ENCODE assay signal across 25 cellular contexts in genomic region chr18:63112681-63113080, GRCh38.
DNase-seq lines count a peak whose midpoint lies in the region; ATAC-seq and TF ChIP-seq lines count a peak whose summit lies in the region.
"Had no signal": no experiment of that assay in that cellular context is flagged by ENCODE, and none has a peak within 500 bp of the region (broad histone marks: within the 10 kb centered on the region; RNA-seq: fewer than 3 reads in every experiment).

No MANE protein-coding gene starts in this region.

- no peaks in the 10 kb centered on the region for H3K27me3 ChIP-seq in KMS-11 (ENCODE audit: insufficient read depth, low read depth)
- no peaks in the 10 kb centered on the region for H3K27me3 ChIP-seq in right atrium auricular region
- peaks cover 37% of the 10 kb centered on the region for H3K27me3 ChIP-seq in PC-3 (ENCODE audit: low read length)
- no peaks in the 10 kb centered on the region for H3K27me3 ChIP-seq in upper lobe of right lung
- H3K27me3 ChIP-seq: body of pancreas, vagina had no signal

- H3K4me1 Mint-ChIP-seq in activated CD8-positive, alpha-beta T cell treated with anti-CD3 and anti-CD28 coated beads, Interleukin-2, amount 10 ng/mL, durations not matched to agents 7 days and 5 days (ENCODE audit: low read depth), result peaks cover 30% of the 10 kb centered on the region

- ATAC-seq in PC-3 (no peak), upper lobe of right lung (no peak)
- ATAC-seq in activated CD8-positive, alpha-beta T cell treated with anti-CD3 and anti-CD28 coated beads, Interleukin-2, amount 10 ng/mL, durations not matched to agents 7 days and 5 days, result no peak
- ATAC-seq: activated T-cell treated with anti-CD3 and anti-CD28 coated beads, Interleukin-2, amount 50 U/mL, for 72 hours; body of pancreas; lower lobe of right lung; natural killer cell treated with Interleukin-12 subunit alpha and Interleukin-12 subunit beta and Interleukin-15 and Interleukin-18, amount 100 ng/mL, for 72 hours; stimulated activated naive CD8-positive, alpha-beta T cell treated with anti-CD3 and anti-CD28 coated beads, Interleukin-15, amount 100 ng/mL, for 72 hours had no signal

- H3K36me3 Mint-ChIP-seq in activated CD8-positive, alpha-beta T cell treated with anti-CD3 and anti-CD28 coated beads, Interleukin-2, amount 10 ng/mL, durations not matched to agents 7 days and 5 days (ENCODE audit: low read depth), result peaks cover 13% of the 10 kb centered on the region
- H3K36me3 Mint-ChIP-seq: CD4-positive, alpha-beta memory T cell had no signal

- POLR2A ChIA-PET in PC-3 (lab: Charles Lee; ENCODE audit: unreplicated experiment), result no interaction called here
- POLR2A ChIA-PET in activated CD8-positive, alpha-beta T cell treated with anti-CD3 and anti-CD28 coated beads, Interleukin-2, amount 10 ng/mL, durations not matched to agents 7 days and 5 days (lab: Charles Lee), result no interaction called here

- DNase-seq in DMS53 (lab: John Stamatoyannopoulos, UW) (peak; percentile 22), DMS53 treated with DMSO at 0.1 percent for 48 hours (lab: John Stamatoyannopoulos, UW; ENCODE audit: unreplicated experiment) (no peak), NOMO-1 treated with dmso at 0.1 percent for 144 hours (lab: John Stamatoyannopoulos, UW; ENCODE audit: unreplicated experiment) (peak; percentile 45), right atrium auricular region (ENCODE audit: low spot score) (no peak), PC-3 (no peak), upper lobe of right lung (no peak)
- no peak for DNase-seq in activated CD8-positive, alpha-beta T cell treated with anti-CD3 and anti-CD28 coated beads, Interleukin-2, amount 10 ng/mL, durations not matched to agents 7 days and 5 days
- DNase-seq: activated CD4-positive, alpha-beta T cell treated with anti-CD3 and anti-CD28 coated beads, Interleukin-2, amount 10 ng/mL, durations not matched to agents 24 days and 14 days; activated naive CD4-positive, alpha-beta T cell; activated T-cell treated with anti-CD3 and anti-CD28 coated beads, Interleukin-2, amount 50 U/mL, for 72 hours; body of pancreas; CD4-positive, alpha-beta memory T cell; glutamatergic neuron; IMR-90; lower lobe of right lung; NCI-H1436; stimulated activated CD4-positive, alpha-beta T cell treated with anti-CD3 and anti-CD28 coated beads, Interleukin-1b, Interleukin-23, amount 100 ng/mL, for 48 hours; stimulated activated CD8-positive, alpha-beta memory T cell treated with anti-CD3 and anti-CD28 coated beads, Interleukin-4, amount 100 ng/mL, for 48 hours; stimulated activated naive CD8-positive, alpha-beta T cell treated with anti-CD3 and anti-CD28 coated beads, Interleukin-15, amount 100 ng/mL, for 72 hours; WERI-Rb-1 had no signal

- H3K9me3 ChIP-seq in right atrium auricular region (no peaks in the 10 kb centered on the region), PC-3 (ENCODE audit: low read length) (no peaks in the 10 kb centered on the region), upper lobe of right lung (no peaks in the 10 kb centered on the region)
- H3K9me3 ChIP-seq: body of pancreas, lower lobe of right lung, vagina had no signal

- H3K36me3 ChIP-seq in KMS-11 (ENCODE audit: insufficient read depth) (no peaks in the 10 kb centered on the region), right atrium auricular region (no peaks in the 10 kb centered on the region), PC-3 (ENCODE audit: low read depth, low read length) (no peaks in the 10 kb centered on the region), upper lobe of right lung (no peaks in the 10 kb centered on the region)
- H3K36me3 ChIP-seq: lower lobe of right lung, vagina, WERI-Rb-1 had no signal

- H3K79me2 ChIP-seq in KMS-11 (ENCODE audit: insufficient read depth, low read depth), result no peaks in the 10 kb centered on the region
- no peaks in the 10 kb centered on the region for H3K79me2 ChIP-seq in PC-3 (ENCODE audit: low read length)

- no peak overlapping the region for H3K4me3 Mint-ChIP-seq in activated CD8-positive, alpha-beta T cell treated with anti-CD3 and anti-CD28 coated beads, Interleukin-2, amount 10 ng/mL, durations not matched to agents 7 days and 5 days
- H3K4me3 Mint-ChIP-seq: activated CD4-positive, alpha-beta T cell treated with anti-CD3 and anti-CD28 coated beads, Interleukin-2, amount 10 ng/mL, durations not matched to agents 24 days and 14 days; activated T-cell treated with anti-CD3 and anti-CD28 coated beads, Interleukin-2, amount 50 U/mL, for 72 hours; CD4-positive, alpha-beta memory T cell; natural killer cell treated with Interleukin-12 subunit alpha and Interleukin-12 subunit beta and Interleukin-15 and Interleukin-18, amount 100 ng/mL, for 72 hours; stimulated activated naive CD8-positive, alpha-beta T cell treated with anti-CD3 and anti-CD28 coated beads, Interleukin-15, amount 100 ng/mL, for 72 hours had no signal

- CTCF ChIA-PET in PC-3 (lab: Charles Lee), result no interaction called here
- CTCF ChIA-PET in activated CD8-positive, alpha-beta T cell treated with anti-CD3 and anti-CD28 coated beads, Interleukin-2, amount 10 ng/mL, durations not matched to agents 7 days and 5 days (lab: Charles Lee), result interaction anchor here (1.1 kb wide), 1 partner anchor 95 kb away, joined by 3 read pairs; no protein-coding TSS in a partner anchor

- no TSS peak for BruUV-seq in PC-3 (replicated peaks; lab: Mats Ljungman, UMichigan)

- H3K9ac ChIP-seq in KMS-11 (no peak overlapping the region), PC-3 (ENCODE audit: low read length) (no peak overlapping the region)

- H3K27ac Mint-ChIP-seq in activated CD8-positive, alpha-beta T cell treated with anti-CD3 and anti-CD28 coated beads, Interleukin-2, amount 10 ng/mL, durations not matched to agents 7 days and 5 days, result no peak overlapping the region
- H3K27ac Mint-ChIP-seq: activated CD4-positive, alpha-beta T cell treated with anti-CD3 and anti-CD28 coated beads, Interleukin-2, amount 10 ng/mL, durations not matched to agents 24 days and 14 days; activated T-cell treated with anti-CD3 and anti-CD28 coated beads, Interleukin-2, amount 50 U/mL, for 72 hours; CD4-positive, alpha-beta memory T cell; natural killer cell treated with Interleukin-12 subunit alpha and Interleukin-12 subunit beta and Interleukin-15 and Interleukin-18, amount 100 ng/mL, for 72 hours; stimulated activated naive CD8-positive, alpha-beta T cell treated with anti-CD3 and anti-CD28 coated beads, Interleukin-15, amount 100 ng/mL, for 72 hours had no signal

- H3K27me3 Mint-ChIP-seq in activated CD8-positive, alpha-beta T cell treated with anti-CD3 and anti-CD28 coated beads, Interleukin-2, amount 10 ng/mL, durations not matched to agents 7 days and 5 days (ENCODE audit: low read depth), result peaks cover 16% of the 10 kb centered on the region

- H3K4me2 ChIP-seq in KMS-11, result peak overlapping the region; percentile 30
- H3K4me2 ChIP-seq in PC-3 (ENCODE audit: low read length), result no peak overlapping the region
- H3K4me2 ChIP-seq: smooth muscle cell had no signal

- no peak overlapping the region for H3K4me3 ChIP-seq in KMS-11 (IDR thresholded peaks at IDR 0.05; ENCODE audit: insufficient read depth, low read depth, low read length)
- H3K4me3 ChIP-seq in right atrium auricular region, result no peak overlapping the region
- no peak overlapping the region for H3K4me3 ChIP-seq in PC-3 (ENCODE audit: low read length)
- H3K4me3 ChIP-seq in upper lobe of right lung, result no peak overlapping the region
- H3K4me3 ChIP-seq: body of pancreas, lower lobe of right lung, smooth muscle cell, vagina had no signal

- TF ChIP-seq CTCF in KMS-11 (conservative IDR thresholded peaks at IDR 0.05; ENCODE audit: low read depth, low read length) (no peak), right atrium auricular region (IDR thresholded peaks at IDR 0.05) (no peak), PC-3 (conservative IDR thresholded peaks at IDR 0.05; ENCODE audit: low read depth, low read length) (no peak), upper lobe of right lung (IDR thresholded peaks at IDR 0.05) (no peak)

- peaks cover 14% of the 10 kb centered on the region for H3K9me3 Mint-ChIP-seq in activated CD8-positive, alpha-beta T cell treated with anti-CD3 and anti-CD28 coated beads, Interleukin-2, amount 10 ng/mL, durations not matched to agents 7 days and 5 days (ENCODE audit: insufficient read depth)

- H2AFZ ChIP-seq in KMS-11 (ENCODE audit: low read depth), result peak overlapping the region; percentile 14; the same call in 1 of the 2 replicates
- H2AFZ ChIP-seq in PC-3 (ENCODE audit: low read length), result no peak overlapping the region

- H3K9me2 ChIP-seq in PC-3 (replicated peaks; ENCODE audit: low read length), result no peaks in the 10 kb centered on the region

- H3K4me1 ChIP-seq in KMS-11 (ENCODE audit: low read depth, poor library complexity, severe bottlenecking), result peaks cover 37% of the 10 kb centered on the region
- H3K4me1 ChIP-seq in right atrium auricular region, result peaks cover 0 to 17% of the 10 kb centered on the region in 2 donors
- no peaks in the 10 kb centered on the region for H3K4me1 ChIP-seq in PC-3 (ENCODE audit: insufficient read depth, low read length)
- peaks cover 5% of the 10 kb centered on the region for H3K4me1 ChIP-seq in upper lobe of right lung
- H3K4me1 ChIP-seq: body of pancreas, vagina had no signal

- H4K20me1 ChIP-seq in KMS-11 (ENCODE audit: insufficient read depth) (no peaks in the 10 kb centered on the region), PC-3 (ENCODE audit: low read length) (no peaks in the 10 kb centered on the region)

- intact Hi-C loops in PC-3 (cut with micrococcal nuclease), result no loop called here
- intact Hi-C loops in upper lobe of right lung (cut with DNase I), result no loop called here

- H3F3A ChIP-seq in PC-3 (ENCODE audit: low read length, unreplicated experiment), result no peaks in the 10 kb centered on the region

- H3K27ac ChIP-seq in KMS-11 (peak overlapping the region; percentile 18), right atrium auricular region (peak overlapping the region; percentile 17 to 18), PC-3 (ENCODE audit: low read length) (no peak overlapping the region), upper lobe of right lung (no peak overlapping the region)
- H3K27ac ChIP-seq: 22Rv1, body of pancreas, lower lobe of right lung, vagina, WERI-Rb-1 had no signal

Comparison
In these comparisons a context has a peak if more than half of its experiments do, and no peak if none do; other contexts are left out.
1. DNase-seq: peak in DMS53 (single experiment) and NOMO-1 treated with dmso at 0.1 percent for 144 hours (single experiment); none in DMS53 treated with DMSO at 0.1 percent for 48 hours (single experiment), right atrium auricular region (single experiment), PC-3 (single experiment), activated CD8-positive, alpha-beta T cell treated with anti-CD3 and anti-CD28 coated beads, Interleukin-2, amount 10 ng/mL, durations not matched to agents 7 days and 5 days (single experiment) and upper lobe of right lung (single experiment).
2. H3K27ac ChIP-seq: peak in KMS-11 (single experiment) and right atrium auricular region (2 of 2); none in PC-3 (single experiment) and upper lobe of right lung (single experiment).